Comparison of ENCODE assay signal across 8 cellular contexts in the genomic region with DNA sequence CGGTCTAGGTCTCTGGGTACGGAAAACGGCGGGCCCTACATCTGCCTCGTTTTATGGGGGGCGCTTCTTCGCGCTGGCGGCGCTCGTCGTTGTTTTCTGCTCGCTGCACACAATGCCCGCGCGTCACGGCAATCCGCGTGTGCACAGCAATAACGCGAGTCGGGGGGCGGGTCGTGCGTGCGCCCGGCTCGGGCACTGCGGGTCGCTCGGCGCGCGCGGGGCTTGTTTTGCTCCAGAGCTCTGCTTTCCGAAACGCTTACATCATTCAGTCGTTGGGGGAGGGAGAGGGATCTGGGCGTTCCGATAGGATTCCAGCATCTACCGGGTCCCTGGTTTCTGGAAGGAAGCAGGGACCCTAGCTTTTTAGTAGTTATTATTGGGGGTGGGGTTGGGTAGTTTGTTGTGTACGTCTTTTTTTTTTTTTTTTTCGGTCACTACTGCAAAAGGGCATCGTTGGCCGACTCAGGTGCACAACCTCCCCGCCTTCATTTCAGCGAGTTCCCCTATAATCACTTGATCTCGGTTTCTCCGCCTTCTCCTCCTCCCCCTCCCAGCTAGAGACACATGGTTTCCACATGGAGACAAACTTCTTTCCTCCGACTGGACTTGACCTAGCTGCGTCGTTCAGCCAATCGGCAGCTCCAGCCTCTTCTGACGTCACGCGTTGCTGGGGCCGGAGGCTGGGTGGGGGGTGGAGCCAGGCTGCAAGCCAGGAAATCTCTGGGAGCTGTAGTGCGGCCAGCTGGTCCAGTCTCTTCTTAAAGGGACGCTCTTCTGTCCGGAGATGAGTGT. TPM values are rescaled to one million over a fixed set of nuclear protein-coding genes. Genes with fewer than 3 reads are reported as not detected.
A peak's percentile ranks its signal among the peaks of the same experiment; 100 is the strongest.
DNase-seq lines count a peak whose midpoint lies in the region; ATAC-seq, FAIRE-seq and TF ChIP-seq lines count a peak whose summit lies in the region.

No MANE protein-coding gene starts in this region.

- no peaks in the 10 kb centered on the region for H3K9me2 ChIP-seq in GM23338 (ENCODE audit: insufficient read depth)

- H3K9me3 ChIP-seq in esophagus squamous epithelium (no peaks in the 10 kb centered on the region), muscle layer of colon (ENCODE audit: low read length) (no peaks in the 10 kb centered on the region)

- H3K27me3 ChIP-seq in GM23338 (ENCODE audit: insufficient read depth) (peaks cover 82% of the 10 kb centered on the region), esophagus squamous epithelium (no peaks in the 10 kb centered on the region), muscle layer of colon (ENCODE audit: control insufficient read depth in 1 of 2, insufficient read depth in 2 of 2, low read length in 2 of 2) (no peaks in the 10 kb centered on the region)

- peak; percentile 90 for FAIRE-seq in RCC 7860 (lab: Jason Lieb, UNC)

- peak; percentile 89 for DNase-seq in DMS79 (lab: John Stamatoyannopoulos, UW)
- DNase-seq in GM23338 (ENCODE audit: low spot score): peak; percentile 99
- DNase-seq in Kasumi-1 (lab: John Stamatoyannopoulos, UW): peak; percentile 100
- DNase-seq in RCC 7860 (ENCODE audit: low spot score): peak; percentile 94
- DNase-seq in activated T-helper 1 cell treated with Interleukin-2 at 50 U/mL for 16 hours (ENCODE audit: low read depth): peak; percentile 84
- peak; percentile 65 for DNase-seq in esophagus squamous epithelium (lab: John Stamatoyannopoulos, UW)
- peak; percentile 97 for DNase-seq in stimulated activated CD8-positive, alpha-beta memory T cell treated with anti-CD3 and anti-CD28 coated beads, Interleukin-4, amount 100 ng/mL, for 48 hours

- H3K9me3 Mint-ChIP-seq in GM23338: no peaks in the 10 kb centered on the region

- intact Hi-C loops in esophagus squamous epithelium (cut with DNase I): no loop called here

- 0 to 2% methylated on average over 18 to 19 of the region's 60 CpGs for WGBS in esophagus squamous epithelium, 2 donors

- H3F3A ChIP-seq in GM23338 (replicated peaks; ENCODE audit: low read depth): 0 out of 2 replicates have a peak, but pooled peaks cover 12% of the 10 kb centered on the region

- no peaks in the 10 kb centered on the region for H3K79me2 ChIP-seq in GM23338 (replicated peaks; ENCODE audit: insufficient read depth)

- ATAC-seq in GM23338: peak; percentile 59

- H3K27ac Mint-ChIP-seq in GM23338: peak overlapping the region; percentile 95

- H4K20me1 ChIP-seq in GM23338 (replicated peaks; ENCODE audit: insufficient read depth): 0 out of 2 replicates have a peak, but pooled peaks cover 3% of the 10 kb centered on the region

- TF ChIP-seq CTCF in GM23338 (conservative IDR thresholded peaks at IDR 0.05; ENCODE audit: low read depth in 2 of 2): no peak
- TF ChIP-seq CTCF in esophagus squamous epithelium (IDR thresholded peaks at IDR 0.05): peak in 2 of 6 experiments; percentile 4 to 6

- H3K4me3 ChIP-seq in GM23338 (peak overlapping the region; percentile 91), esophagus squamous epithelium (peak overlapping the region; percentile 67 to 78 (median 74)), muscle layer of colon (ENCODE audit: low read depth in 1 of 2, low read length in 2 of 2) (peak overlapping the region; percentile 71 to 84)

- H3K4me1 Mint-ChIP-seq in GM23338: peaks cover 33% of the 10 kb centered on the region

- H3K4me2 ChIP-seq in GM23338: peak overlapping the region; percentile 99

- no peaks in the 10 kb centered on the region; the same call in 2 of the 3 replicates for H3K36me3 Mint-ChIP-seq in GM23338 (ENCODE audit: low read depth)

- H3K27ac ChIP-seq in GM23338 (ENCODE audit: low read depth) (peak overlapping the region; percentile 79; the same call in 1 of the 2 replicates), esophagus squamous epithelium (peak overlapping the region; percentile 94 to 97 (median 95)), muscle layer of colon (ENCODE audit: low read depth, low read length) (peak overlapping the region; percentile 97)

- peak in 3 of 4 donors; percentile 44 to 87 (median 83) for TF ChIP-seq POLR2A in esophagus squamous epithelium (IDR thresholded peaks at IDR 0.05)

- H3K9ac ChIP-seq in muscle layer of colon (ENCODE audit: low read length): peak overlapping the region; percentile 69

- H3K4me1 ChIP-seq in GM23338 (ENCODE audit: insufficient read depth): peaks cover 23% of the 10 kb centered on the region
- H3K4me1 ChIP-seq in esophagus squamous epithelium: peaks cover 17 to 57% (median 17%) of the 10 kb centered on the region in 3 donors
- H3K4me1 ChIP-seq in muscle layer of colon (ENCODE audit: insufficient read depth, low read length): peaks cover 49% of the 10 kb centered on the region

- H3K4me3 Mint-ChIP-seq in GM23338: peak overlapping the region; percentile 83

- peak overlapping the region; percentile 98 for H2AFZ ChIP-seq in GM23338

- H3K27me3 Mint-ChIP-seq in GM23338 (ENCODE audit: insufficient read depth, low read depth, poor library complexity): peaks cover 69% of the 10 kb centered on the region

- H3K36me3 ChIP-seq in GM23338 (ENCODE audit: insufficient read depth) (no peaks in the 10 kb centered on the region), esophagus squamous epithelium (no peaks in the 10 kb centered on the region), muscle layer of colon (ENCODE audit: insufficient read depth, low read length) (no peaks in the 10 kb centered on the region)

TF ChIP-seq in GM23338, 12 proteins besides CTCF, POLR2A, EP300 and RAD21:
- peak; percentile 45 for TF ChIP-seq POLR2AphosphoS5 (IDR thresholded peaks at IDR 0.05; ENCODE audit: low read depth)
- peak; percentile 7 for TF ChIP-seq STAT1 (IDR thresholded peaks at IDR 0.05; ENCODE audit: unreplicated experiment)
- TF ChIP-seq EZH2 (IDR thresholded peaks at IDR 0.05; ENCODE audit: low read depth, unreplicated experiment): peak; percentile 19
- TF ChIP-seq, protein P1, sequence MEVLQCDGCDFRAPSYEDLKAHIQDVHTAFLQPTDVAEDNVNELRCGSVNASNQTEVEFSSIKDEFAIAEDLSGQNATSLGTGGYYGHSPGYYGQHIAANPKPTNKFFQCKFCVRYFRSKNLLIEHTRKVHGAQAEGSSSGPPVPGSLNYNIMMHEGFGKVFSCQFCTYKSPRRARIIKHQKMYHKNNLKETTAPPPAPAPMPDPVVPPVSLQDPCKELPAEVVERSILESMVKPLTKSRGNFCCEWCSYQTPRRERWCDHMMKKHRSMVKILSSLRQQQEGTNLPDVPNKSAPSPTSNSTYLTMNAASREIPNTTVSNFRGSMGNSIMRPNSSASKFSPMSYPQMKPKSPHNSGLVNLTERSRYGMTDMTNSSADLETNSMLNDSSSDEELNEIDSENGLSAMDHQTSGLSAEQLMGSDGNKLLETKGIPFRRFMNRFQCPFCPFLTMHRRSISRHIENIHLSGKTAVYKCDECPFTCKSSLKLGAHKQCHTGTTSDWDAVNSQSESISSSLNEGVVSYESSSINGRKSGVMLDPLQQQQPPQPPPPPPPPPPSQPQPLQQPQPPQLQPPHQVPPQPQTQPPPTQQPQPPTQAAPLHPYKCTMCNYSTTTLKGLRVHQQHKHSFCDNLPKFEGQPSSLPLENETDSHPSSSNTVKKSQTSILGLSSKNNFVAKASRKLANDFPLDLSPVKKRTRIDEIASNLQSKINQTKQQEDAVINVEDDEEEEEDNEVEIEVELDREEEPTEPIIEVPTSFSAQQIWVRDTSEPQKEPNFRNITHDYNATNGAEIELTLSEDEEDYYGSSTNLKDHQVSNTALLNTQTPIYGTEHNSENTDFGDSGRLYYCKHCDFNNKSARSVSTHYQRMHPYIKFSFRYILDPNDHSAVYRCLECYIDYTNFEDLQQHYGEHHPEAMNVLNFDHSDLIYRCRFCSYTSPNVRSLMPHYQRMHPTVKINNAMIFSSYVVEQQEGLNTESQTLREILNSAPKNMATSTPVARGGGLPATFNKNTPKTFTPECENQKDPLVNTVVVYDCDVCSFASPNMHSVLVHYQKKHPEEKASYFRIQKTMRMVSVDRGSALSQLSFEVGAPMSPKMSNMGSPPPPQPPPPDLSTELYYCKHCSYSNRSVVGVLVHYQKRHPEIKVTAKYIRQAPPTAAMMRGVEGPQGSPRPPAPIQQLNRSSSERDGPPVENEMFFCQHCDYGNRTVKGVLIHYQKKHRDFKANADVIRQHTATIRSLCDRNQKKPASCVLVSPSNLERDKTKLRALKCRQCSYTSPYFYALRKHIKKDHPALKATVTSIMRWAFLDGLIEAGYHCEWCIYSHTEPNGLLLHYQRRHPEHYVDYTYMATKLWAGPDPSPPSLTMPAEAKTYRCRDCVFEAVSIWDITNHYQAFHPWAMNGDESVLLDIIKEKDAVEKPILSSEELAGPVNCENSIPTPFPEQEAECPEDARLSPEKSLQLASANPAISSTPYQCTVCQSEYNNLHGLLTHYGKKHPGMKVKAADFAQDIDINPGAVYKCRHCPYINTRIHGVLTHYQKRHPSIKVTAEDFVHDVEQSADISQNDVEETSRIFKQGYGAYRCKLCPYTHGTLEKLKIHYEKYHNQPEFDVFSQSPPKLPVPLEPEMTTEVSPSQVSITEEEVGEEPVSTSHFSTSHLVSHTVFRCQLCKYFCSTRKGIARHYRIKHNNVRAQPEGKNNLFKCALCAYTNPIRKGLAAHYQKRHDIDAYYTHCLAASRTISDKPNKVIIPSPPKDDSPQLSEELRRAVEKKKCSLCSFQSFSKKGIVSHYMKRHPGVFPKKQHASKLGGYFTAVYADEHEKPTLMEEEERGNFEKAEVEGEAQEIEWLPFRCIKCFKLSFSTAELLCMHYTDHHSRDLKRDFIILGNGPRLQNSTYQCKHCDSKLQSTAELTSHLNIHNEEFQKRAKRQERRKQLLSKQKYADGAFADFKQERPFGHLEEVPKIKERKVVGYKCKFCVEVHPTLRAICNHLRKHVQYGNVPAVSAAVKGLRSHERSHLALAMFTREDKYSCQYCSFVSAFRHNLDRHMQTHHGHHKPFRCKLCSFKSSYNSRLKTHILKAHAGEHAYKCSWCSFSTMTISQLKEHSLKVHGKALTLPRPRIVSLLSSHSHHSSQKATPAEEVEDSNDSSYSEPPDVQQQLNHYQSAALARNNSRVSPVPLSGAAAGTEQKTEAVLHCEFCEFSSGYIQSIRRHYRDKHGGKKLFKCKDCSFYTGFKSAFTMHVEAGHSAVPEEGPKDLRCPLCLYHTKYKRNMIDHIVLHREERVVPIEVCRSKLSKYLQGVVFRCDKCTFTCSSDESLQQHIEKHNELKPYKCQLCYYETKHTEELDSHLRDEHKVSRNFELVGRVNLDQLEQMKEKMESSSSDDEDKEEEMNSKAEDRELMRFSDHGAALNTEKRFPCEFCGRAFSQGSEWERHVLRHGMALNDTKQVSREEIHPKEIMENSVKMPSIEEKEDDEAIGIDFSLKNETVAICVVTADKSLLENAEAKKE (CRISPR knock-in tag; IDR thresholded peaks at IDR 0.05): no peak
- no peak for TF ChIP-seq ZNF331 (CRISPR knock-in tag; IDR thresholded peaks at IDR 0.05; ENCODE audit: low read depth)
- peak; percentile 98 for TF ChIP-seq CREB1 (CRISPR knock-in tag; IDR thresholded peaks at IDR 0.05; ENCODE audit: low read depth)

RNA-seq across cellular contexts. Expression of a gene that starts 3.5 kb away (rescaled TPM):
- total RNA-seq in GM23338 (2014; rRNA removed; shearing (Covaris generic)): 5.1 and 6.9 TPM in 2 replicates
- 8.5 and 8.6 TPM in 2 replicates for polyA plus RNA-seq in GM23338 (2016; fragmentation: Nextera tagmentation; extraction: Ambion mirVana)
- total RNA-seq in esophagus squamous epithelium: 10 to 100 TPM; 16.0 to 53.2 (median 35.0) TPM

Comparison
In these comparisons a context has a peak if more than half of its experiments do, and no peak if none do; other contexts are left out.
1. Peak in every context shown above with its lines: DNase-seq, ATAC-seq, H3K4me3 ChIP-seq and H3K27ac ChIP-seq.